ENCODE assay signal across 2 cellular contexts in genomic region chr22:37263966-37264887, GRCh38.
TF ChIP-seq lines count a peak whose summit lies in the region.

No MANE protein-coding gene starts in this region.

TF ChIP-seq in HEK293, 187 proteins besides CTCF, POLR2A, EP300 and RAD21:
- TF ChIP-seq ZEB2 (tag by site-specific recombination; IDR thresholded peaks at IDR 0.05): no peak
- no peak for TF ChIP-seq ZSCAN5A (tag by site-specific recombination; IDR thresholded peaks at IDR 0.05)
- peak; percentile 98; the same call in 1 of the 2 replicates for TF ChIP-seq TRIM28 (IDR thresholded peaks at IDR 0.05; ENCODE audit: borderline replicate concordance, low read length)
- TF ChIP-seq ZNF561 (tag by site-specific recombination; IDR thresholded peaks at IDR 0.05; ENCODE audit: borderline replicate concordance): no peak
- no peak for TF ChIP-seq ZNF266 (tag by site-specific recombination; IDR thresholded peaks at IDR 0.05; ENCODE audit: low read depth)
- TF ChIP-seq ZNF350 (tag by site-specific recombination; IDR thresholded peaks at IDR 0.05): no peak
- 0 out of 2 replicates have a peak, but pooled peaks have one; percentile 8 for TF ChIP-seq ZIC2 (tag by site-specific recombination; IDR thresholded peaks at IDR 0.05)
- TF ChIP-seq TSHZ1 (tag by site-specific recombination; IDR thresholded peaks at IDR 0.05; ENCODE audit: borderline replicate concordance): no peak
- TF ChIP-seq SETDB1 (IDR thresholded peaks at IDR 0.05; ENCODE audit: insufficient read length, low read length): peak; percentile 83
TF ChIP-seq in HEK293: peak in this region for 3.

TF ChIP-seq in K562, 482 proteins besides CTCF, POLR2A, EP300 and RAD21:
- no peak for TF ChIP-seq RREB1 (CRISPR knock-in tag; IDR thresholded peaks at IDR 0.05)
- no peak for TF ChIP-seq CEBPG (CRISPR knock-in tag; IDR thresholded peaks at IDR 0.05)
- no peak for TF ChIP-seq CEBPG (tag; conservative IDR thresholded peaks at IDR 0.05 in 1 of 2, IDR thresholded peaks at IDR 0.05 in 1 of 2)
- TF ChIP-seq NR2C1 (IDR thresholded peaks at IDR 0.05): no peak
- TF ChIP-seq NR2C1 (tag; IDR thresholded peaks at IDR 0.05): no peak
- no peak for TF ChIP-seq C11orf30 (IDR thresholded peaks at IDR 0.05; ENCODE audit: low read depth)
- TF ChIP-seq ZNF511 (CRISPR knock-in tag; IDR thresholded peaks at IDR 0.05): no peak
- TF ChIP-seq KDM1A (IDR thresholded peaks at IDR 0.05): no peak
- TF ChIP-seq CBX3 (IDR thresholded peaks at IDR 0.05; ENCODE audit: borderline replicate concordance in 1 of 2, low read length in 2 of 2): peak in 1 of 2 experiments; percentile 73; a peak in 1 of 3 replicates
- no peak for TF ChIP-seq HMGXB4 (CRISPR knock-in tag; IDR thresholded peaks at IDR 0.05)
- TF ChIP-seq RBM14 (IDR thresholded peaks at IDR 0.05; ENCODE audit: borderline replicate concordance, insufficient read depth, low read depth, low read length): no peak
- no peak for TF ChIP-seq FOXJ2 (tag; IDR thresholded peaks at IDR 0.05)
- 0 out of 2 replicates have a peak, but pooled peaks have one; percentile 20 for TF ChIP-seq CBX5 (IDR thresholded peaks at IDR 0.05; ENCODE audit: borderline replicate concordance, low read depth)
- TF ChIP-seq HBP1 (CRISPR knock-in tag; IDR thresholded peaks at IDR 0.05): no peak
- no peak for TF ChIP-seq JUN (IDR thresholded peaks at IDR 0.05; ENCODE audit: borderline replicate concordance, low read depth, low read length)
- TF ChIP-seq JUN (CRISPR knock-in tag; IDR thresholded peaks at IDR 0.05; ENCODE audit: borderline replicate concordance): no peak
- TF ChIP-seq TRIM28 (IDR thresholded peaks at IDR 0.05): peak; percentile 53; the same call in 1 of the 2 replicates
- TF ChIP-seq LARP7 (IDR thresholded peaks at IDR 0.05): no peak
- TF ChIP-seq ZC3H8 (IDR thresholded peaks at IDR 0.05): no peak
- no peak for TF ChIP-seq KLF6 (CRISPR knock-in tag; IDR thresholded peaks at IDR 0.05; ENCODE audit: borderline replicate concordance)
- TF ChIP-seq POU5F1 (IDR thresholded peaks at IDR 0.05; ENCODE audit: borderline replicate concordance, low read depth, low read length, partially characterized antibody): no peak
TF ChIP-seq in K562: peak in this region for 3.
